In genomic region chr6:155491421-155491820, GRCh38 we compare ENCODE assay signal across 1 cellular context.
TF ChIP-seq lines count a peak whose summit lies in the region.

No MANE protein-coding gene starts in this region.

TF ChIP-seq in HepG2, 621 proteins besides CTCF, POLR2A, EP300 and RAD21 (continued from another document and continues in another):
- TF ChIP-seq KIAA2018 (CRISPR knock-in tag; IDR thresholded peaks at IDR 0.05; ENCODE audit: borderline replicate concordance) = no peak
- TF ChIP-seq HCFC1 (IDR thresholded peaks at IDR 0.05; ENCODE audit: low read depth, low read length) = no peak
- TF ChIP-seq ZNF510 (CRISPR knock-in tag; IDR thresholded peaks at IDR 0.05; ENCODE audit: low read depth) = no peak
- TF ChIP-seq ZNF749 (CRISPR knock-in tag; IDR thresholded peaks at IDR 0.05; ENCODE audit: borderline replicate concordance) = no peak
- TF ChIP-seq MBD4 (IDR thresholded peaks at IDR 0.05; ENCODE audit: borderline replicate concordance, low read length) = peak; percentile 85; the same call in 1 of the 2 replicates
- TF ChIP-seq ZNF292 (CRISPR knock-in tag; IDR thresholded peaks at IDR 0.05; ENCODE audit: borderline replicate concordance, low read depth) = no peak
- TF ChIP-seq HNRNPLL (IDR thresholded peaks at IDR 0.05; ENCODE audit: low read depth, low read length, poor library complexity, severe bottlenecking) = no peak
- no peak for TF ChIP-seq YEATS2 (CRISPR knock-in tag; IDR thresholded peaks at IDR 0.05; ENCODE audit: borderline replicate concordance)
- no peak for TF ChIP-seq AGO2 (optimal IDR thresholded peaks at IDR 0.05; ENCODE audit: low read depth, low read length)
- 0 out of 2 replicates have a peak, but pooled peaks have one; percentile 68 for TF ChIP-seq HDAC2 (CRISPR knock-in tag; IDR thresholded peaks at IDR 0.05)
- TF ChIP-seq PAF1 (CRISPR knock-in tag; IDR thresholded peaks at IDR 0.05) = no peak
- no peak for TF ChIP-seq ZNF296 (CRISPR knock-in tag; conservative IDR thresholded peaks at IDR 0.05)
- TF ChIP-seq, protein P1, sequence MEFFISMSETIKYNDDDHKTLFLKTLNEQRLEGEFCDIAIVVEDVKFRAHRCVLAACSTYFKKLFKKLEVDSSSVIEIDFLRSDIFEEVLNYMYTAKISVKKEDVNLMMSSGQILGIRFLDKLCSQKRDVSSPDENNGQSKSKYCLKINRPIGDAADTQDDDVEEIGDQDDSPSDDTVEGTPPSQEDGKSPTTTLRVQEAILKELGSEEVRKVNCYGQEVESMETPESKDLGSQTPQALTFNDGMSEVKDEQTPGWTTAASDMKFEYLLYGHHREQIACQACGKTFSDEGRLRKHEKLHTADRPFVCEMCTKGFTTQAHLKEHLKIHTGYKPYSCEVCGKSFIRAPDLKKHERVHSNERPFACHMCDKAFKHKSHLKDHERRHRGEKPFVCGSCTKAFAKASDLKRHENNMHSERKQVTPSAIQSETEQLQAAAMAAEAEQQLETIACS (CRISPR knock-in tag; IDR thresholded peaks at IDR 0.05) = no peak
- no peak for TF ChIP-seq MED13 (CRISPR knock-in tag; IDR thresholded peaks at IDR 0.05)
- no peak for TF ChIP-seq ZBTB46 (CRISPR knock-in tag; IDR thresholded peaks at IDR 0.05; ENCODE audit: borderline replicate concordance)
- TF ChIP-seq FOXA3 (CRISPR knock-in tag; IDR thresholded peaks at IDR 0.05) = peak; percentile 98
- peak; percentile 61; the same call in 1 of the 2 replicates for TF ChIP-seq ATF3 (CRISPR knock-in tag; IDR thresholded peaks at IDR 0.05)
- no peak for TF ChIP-seq ZNF775 (CRISPR knock-in tag; IDR thresholded peaks at IDR 0.05; ENCODE audit: borderline replicate concordance)
- TF ChIP-seq GABPA (IDR thresholded peaks at IDR 0.05; ENCODE audit: low read depth, low read length) = no peak
- TF ChIP-seq GABPA (CRISPR knock-in tag; IDR thresholded peaks at IDR 0.05; ENCODE audit: low read depth) = no peak
- no peak for TF ChIP-seq TRIM24 (CRISPR knock-in tag; IDR thresholded peaks at IDR 0.05)
- TF ChIP-seq ADNP (CRISPR knock-in tag; IDR thresholded peaks at IDR 0.05) = no peak
- TF ChIP-seq ZBTB1 (CRISPR knock-in tag; IDR thresholded peaks at IDR 0.05; ENCODE audit: borderline replicate concordance) = no peak
- no peak for TF ChIP-seq ZNF644 (CRISPR knock-in tag; IDR thresholded peaks at IDR 0.05; ENCODE audit: low read depth)
- TF ChIP-seq ZC3H13 (CRISPR knock-in tag; IDR thresholded peaks at IDR 0.05) = no peak
- TF ChIP-seq HNF1B (CRISPR knock-in tag; IDR thresholded peaks at IDR 0.05) = no peak
- TF ChIP-seq, protein P2, sequence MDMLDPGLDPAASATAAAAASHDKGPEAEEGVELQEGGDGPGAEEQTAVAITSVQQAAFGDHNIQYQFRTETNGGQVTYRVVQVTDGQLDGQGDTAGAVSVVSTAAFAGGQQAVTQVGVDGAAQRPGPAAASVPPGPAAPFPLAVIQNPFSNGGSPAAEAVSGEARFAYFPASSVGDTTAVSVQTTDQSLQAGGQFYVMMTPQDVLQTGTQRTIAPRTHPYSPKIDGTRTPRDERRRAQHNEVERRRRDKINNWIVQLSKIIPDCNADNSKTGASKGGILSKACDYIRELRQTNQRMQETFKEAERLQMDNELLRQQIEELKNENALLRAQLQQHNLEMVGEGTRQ (IDR thresholded peaks at IDR 0.05; ENCODE audit: low read depth, low read length) = no peak
- TF ChIP-seq, protein P2 (CRISPR knock-in tag; IDR thresholded peaks at IDR 0.05; ENCODE audit: borderline replicate concordance) = no peak
- TF ChIP-seq HOXD1 (CRISPR knock-in tag; IDR thresholded peaks at IDR 0.05) = no peak
- TF ChIP-seq KDM5B (CRISPR knock-in tag; IDR thresholded peaks at IDR 0.05; ENCODE audit: borderline replicate concordance) = no peak
- no peak for TF ChIP-seq ZSCAN31 (CRISPR knock-in tag; IDR thresholded peaks at IDR 0.05; ENCODE audit: low read depth)
- TF ChIP-seq HOXA9 (CRISPR knock-in tag; IDR thresholded peaks at IDR 0.05; ENCODE audit: borderline replicate concordance) = no peak
- no peak for TF ChIP-seq ZNF234 (CRISPR knock-in tag; conservative IDR thresholded peaks at IDR 0.05)
- no peak for TF ChIP-seq CENPT (CRISPR knock-in tag; IDR thresholded peaks at IDR 0.05; ENCODE audit: low read depth)
- no peak for TF ChIP-seq SP1 (IDR thresholded peaks at IDR 0.05)
- no peak for TF ChIP-seq SP1 (CRISPR knock-in tag; IDR thresholded peaks at IDR 0.05)
- TF ChIP-seq ZNF335 (CRISPR knock-in tag; IDR thresholded peaks at IDR 0.05) = no peak; the same call in 1 of the 2 replicates
- TF ChIP-seq SATB2 (CRISPR knock-in tag; IDR thresholded peaks at IDR 0.05) = no peak
- no peak for TF ChIP-seq PRPF4 (IDR thresholded peaks at IDR 0.05; ENCODE audit: low read depth, low read length, poor library complexity, severe bottlenecking)
- no peak for TF ChIP-seq ZNF382 (CRISPR knock-in tag; IDR thresholded peaks at IDR 0.05; ENCODE audit: borderline replicate concordance)
- peak; percentile 53; the same call in 1 of the 2 replicates for TF ChIP-seq POGZ (CRISPR knock-in tag; IDR thresholded peaks at IDR 0.05)
- no peak for TF ChIP-seq IKZF5 (CRISPR knock-in tag; IDR thresholded peaks at IDR 0.05)
- no peak for TF ChIP-seq ZNF589 (CRISPR knock-in tag; conservative IDR thresholded peaks at IDR 0.05)
- TF ChIP-seq ZSCAN30 (CRISPR knock-in tag; IDR thresholded peaks at IDR 0.05) = no peak
- no peak for TF ChIP-seq DPF2 (CRISPR knock-in tag; IDR thresholded peaks at IDR 0.05; ENCODE audit: borderline replicate concordance, low read depth)
- TF ChIP-seq HNRNPH1 (optimal IDR thresholded peaks at IDR 0.05; ENCODE audit: low read depth, low read length) = no peak
- no peak for TF ChIP-seq CSRNP2 (CRISPR knock-in tag; conservative IDR thresholded peaks at IDR 0.05; ENCODE audit: low read depth)
- no peak for TF ChIP-seq NPAS2 (CRISPR knock-in tag; IDR thresholded peaks at IDR 0.05; ENCODE audit: borderline replicate concordance)
- TF ChIP-seq, protein P3, sequence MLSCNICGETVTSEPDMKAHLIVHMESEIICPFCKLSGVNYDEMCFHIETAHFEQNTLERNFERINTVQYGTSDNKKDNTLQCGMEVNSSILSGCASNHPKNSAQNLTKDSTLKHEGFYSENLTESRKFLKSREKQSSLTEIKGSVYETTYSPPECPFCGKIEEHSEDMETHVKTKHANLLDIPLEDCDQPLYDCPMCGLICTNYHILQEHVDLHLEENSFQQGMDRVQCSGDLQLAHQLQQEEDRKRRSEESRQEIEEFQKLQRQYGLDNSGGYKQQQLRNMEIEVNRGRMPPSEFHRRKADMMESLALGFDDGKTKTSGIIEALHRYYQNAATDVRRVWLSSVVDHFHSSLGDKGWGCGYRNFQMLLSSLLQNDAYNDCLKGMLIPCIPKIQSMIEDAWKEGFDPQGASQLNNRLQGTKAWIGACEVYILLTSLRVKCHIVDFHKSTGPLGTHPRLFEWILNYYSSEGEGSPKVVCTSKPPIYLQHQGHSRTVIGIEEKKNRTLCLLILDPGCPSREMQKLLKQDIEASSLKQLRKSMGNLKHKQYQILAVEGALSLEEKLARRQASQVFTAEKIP (CRISPR knock-in tag; IDR thresholded peaks at IDR 0.05; ENCODE audit: borderline replicate concordance) = no peak
